17 cellular contexts compared by ENCODE assay signal in the genomic region with DNA sequence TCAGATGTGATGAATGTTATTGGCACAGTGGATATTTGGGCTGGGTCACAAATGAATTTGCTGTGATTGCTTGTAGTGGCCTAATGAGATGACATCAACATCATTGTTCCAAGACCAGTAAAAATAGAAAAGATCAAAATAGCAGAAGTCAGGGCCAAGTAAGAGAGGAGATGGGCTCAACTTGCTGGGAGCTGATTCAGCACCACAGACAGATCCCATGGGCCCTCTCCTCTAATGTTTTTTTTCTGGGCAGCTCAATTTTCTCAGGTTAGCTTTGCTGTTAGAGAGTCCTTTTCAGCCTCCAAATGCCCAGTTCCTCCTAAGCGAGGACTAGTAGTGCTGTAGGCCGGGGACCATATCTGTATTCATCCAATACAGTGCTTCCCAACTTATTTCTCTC.
"Had no signal": no experiment of that assay in that cellular context is flagged by ENCODE, and none has a peak within 500 bp of the region (broad histone marks: within the 10 kb centered on the region; RNA-seq: fewer than 3 reads in every experiment).

No MANE protein-coding gene starts in this region.

- H3K4me3 ChIP-seq: body of pancreas, lung, pancreas, tibial artery had no signal

- H3K4me1 ChIP-seq: body of pancreas, foreskin keratinocyte, pancreas, tibial artery had no signal

- H3K9me3 ChIP-seq: pancreas had no signal

- H3K27ac ChIP-seq: body of pancreas, foreskin keratinocyte, pancreas, tibial artery had no signal

- DNase-seq: activated B cell treated with CpG ODN at 0.5 μM for 24 hours; activated CD4-positive, alpha-beta T cell treated with anti-CD3 and anti-CD28 coated beads, Interleukin-2, amount 10 ng/mL, durations not matched to agents 24 days and 14 days; activated CD8-positive, alpha-beta memory T cell treated with anti-CD3 and anti-CD28 coated beads, Interleukin-2, amount 50 U/mL, for 4 hours; activated CD8-positive, alpha-beta T cell treated with anti-CD3 and anti-CD28 coated beads, Interleukin-2, amount 10 ng/mL, durations not matched to agents 7 days and 5 days; activated effector memory CD4-positive, alpha-beta T cell treated with anti-CD3 and anti-CD28 coated beads, Interleukin-2, amount 50 U/mL, for 16 hours; activated T-cell treated with anti-CD3 and anti-CD28 coated beads, Interleukin-2, amount 50 U/mL, for 48 hours; amniotic stem cell; body of pancreas; effector memory CD4-positive, alpha-beta T cell; foreskin keratinocyte; immature natural killer cell; pancreas; stimulated activated CD4-positive, alpha-beta T cell treated with anti-CD3 and anti-CD28 coated beads, Interleukin-12 subunit alpha, Interleukin-12 subunit beta, amount 100 ng/mL, for 4 hours; stimulated activated naive B cell treated with anti-CD40 and anti-IgM and Interleukin-4, amounts not matched to agents 10 μg/mL and 1 μg/mL and 100 μg/mL, for 72 hours; tibial artery had no signal

- H3K36me3 ChIP-seq: pancreas, tibial artery had no signal

- ATAC-seq: activated CD8-positive, alpha-beta T cell treated with anti-CD3 and anti-CD28 coated beads, Interleukin-2, amount 10 ng/mL, durations not matched to agents 7 days and 5 days; activated naive CD4-positive, alpha-beta T cell treated with anti-CD3 and anti-CD28 coated beads, Interleukin-2, amount 50 U/mL, for 72 hours; body of pancreas; foreskin keratinocyte; pancreas; stimulated activated naive B cell treated with anti-CD40 and anti-IgM and Interleukin-4, amounts not matched to agents 10 μg/mL and 1 μg/mL and 100 μg/mL, for 72 hours had no signal

- H3K27me3 ChIP-seq: body of pancreas, pancreas, tibial artery had no signal
